8 cellular contexts compared by ENCODE assay signal in the genomic region with DNA sequence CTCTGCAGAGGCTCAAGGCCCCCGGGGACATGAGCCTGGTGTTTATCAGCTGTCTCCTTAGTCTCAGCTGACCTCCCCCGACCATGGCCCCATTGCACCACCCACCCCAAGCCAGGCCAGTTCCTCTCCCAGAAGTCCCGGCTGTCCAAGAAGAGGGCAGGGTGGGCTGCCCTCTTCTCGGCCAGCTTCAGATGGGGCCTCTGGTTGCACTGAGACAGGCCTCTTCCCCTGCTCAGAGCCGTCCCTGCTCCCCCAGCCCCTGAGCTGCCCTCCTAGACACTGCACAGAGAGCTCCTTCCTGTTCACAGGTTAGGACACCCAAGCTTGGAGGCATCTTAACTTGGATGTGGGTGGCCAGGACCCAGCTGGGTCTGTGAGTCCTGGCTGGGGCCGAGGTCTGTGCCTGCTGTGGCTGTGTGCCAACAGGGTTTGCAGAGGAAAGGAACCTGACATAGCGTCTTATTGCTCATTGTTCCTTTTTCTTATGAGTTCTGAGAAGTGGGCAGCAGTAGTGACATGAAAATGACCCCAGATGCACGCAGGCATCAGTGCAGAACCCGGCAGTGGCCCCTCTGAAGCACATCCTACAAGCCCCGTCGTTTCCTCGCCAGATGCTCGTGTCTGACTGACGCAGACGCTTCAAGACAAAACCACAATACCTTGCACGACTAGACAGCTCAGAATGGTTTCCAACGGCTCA. TPM values are rescaled to one million over a fixed set of nuclear protein-coding genes. Genes with fewer than 3 reads are reported as not detected.
DNase-seq lines count a peak whose midpoint lies in the region; ATAC-seq and TF ChIP-seq lines count a peak whose summit lies in the region.

No MANE protein-coding gene starts in this region.

- peak overlapping the region; percentile 83 for H3K4me3 ChIP-seq in CD8-positive, alpha-beta memory T cell (ENCODE audit: low read length)
- no peak overlapping the region for H3K4me3 ChIP-seq in testis

- peaks cover 62% of the 10 kb centered on the region for H3K4me1 ChIP-seq in CD8-positive, alpha-beta memory T cell (ENCODE audit: insufficient read depth, low read length)
- peaks cover 35% of the 10 kb centered on the region for H3K4me1 ChIP-seq in testis

- H3K36me3 ChIP-seq in CD8-positive, alpha-beta memory T cell (ENCODE audit: insufficient read depth, low read length): peaks cover 14% of the 10 kb centered on the region
- no peaks in the 10 kb centered on the region for H3K36me3 ChIP-seq in testis (ENCODE audit: low read depth, missing control alignments)

- POLR2A ChIA-PET in CD8-positive, alpha-beta memory T cell (lab: Charles Lee): interaction anchor here (0.6 to 2.3 kb wide), 15 partner anchors 9 to 357 kb away, joined by 3 to 6 read pairs (median 4); partner anchors contain the start of genes NCAPH2, SCO2 and SELENOO

- WGBS in testis, 2 donors: 68 to 77% methylated on average over 15 to 17 of the region's 17 CpGs

- ATAC-seq in HG03139 (IDR thresholded peaks at IDR 0.05; ENCODE audit: unreplicated experiment): peak; percentile 14
- ATAC-seq in natural killer cell: peak; percentile 60 to 81 (median 66)

- in situ Hi-C loops in ACHN (cut with HindIII; ENCODE audit: low pct_ligation_motif_present, low pct_unique_long_range_greater_than_20kb, low sequenced_read_pairs): no loop called here

- H3K27ac ChIP-seq in CD8-positive, alpha-beta memory T cell (ENCODE audit: low read depth, low read length): peak overlapping the region; percentile 93
- H3K27ac ChIP-seq in testis: peak overlapping the region; percentile 60 to 77

- TF ChIP-seq CTCF in natural killer cell (IDR thresholded peaks at IDR 0.05): no peak
- TF ChIP-seq CTCF in testis (IDR thresholded peaks at IDR 0.05): no peak

- H3K27me3 ChIP-seq in CD8-positive, alpha-beta memory T cell (ENCODE audit: insufficient read depth, low read length, poor library complexity, severe bottlenecking): no peaks in the 10 kb centered on the region
- H3K27me3 ChIP-seq in testis: no peaks in the 10 kb centered on the region

- H3K27me3 Mint-ChIP-seq in CD8-positive, alpha-beta memory T cell: peaks cover 0 to 4% of the 10 kb centered on the region in 2 donors
- H3K27me3 Mint-ChIP-seq in natural killer cell (ENCODE audit: low read depth in 2 of 2): no peaks in the 10 kb centered on the region

- peaks cover 0 to 42% (median 2%) of the 10 kb centered on the region in 3 donors for H3K36me3 Mint-ChIP-seq in CD8-positive, alpha-beta memory T cell
- H3K36me3 Mint-ChIP-seq in natural killer cell: no peaks in the 10 kb centered on the region

- CTCF ChIA-PET in CD8-positive, alpha-beta memory T cell (lab: Charles Lee): interaction anchor here (0.7 to 3.4 kb wide), 12 partner anchors 18 to 566 kb away, joined by 3 to 14 read pairs (median 4); partner anchors contain the start of genes HDAC10 and SCO2

- intact Hi-C loops in natural killer cell (cut with micrococcal nuclease): loop anchor here (5.0 kb wide), 1 partner anchor 44 kb away; no protein-coding TSS in a partner anchor
- intact Hi-C loops in testis (cut with DNase I; ENCODE audit: low total_unique reads): no loop called here

- TF ChIP-seq POLR2A in testis (IDR thresholded peaks at IDR 0.05): no peak

- peak; percentile 70 to 92 (median 89) for DNase-seq in CD8-positive, alpha-beta memory T cell
- DNase-seq in activated CD4-positive, CD25-positive, alpha-beta regulatory T cell (lab: John Stamatoyannopoulos, UW): peak; percentile 46 to 76 (median 68)
- peak; percentile 91 for DNase-seq in central memory CD4-positive, alpha-beta T cell
- DNase-seq in natural killer cell (peak; percentile 64), testis (no peak), ACHN (no peak), putamen (ENCODE audit: low spot score) (no peak)

- H3K9me3 ChIP-seq in CD8-positive, alpha-beta memory T cell (ENCODE audit: low read length): no peaks in the 10 kb centered on the region
- no peaks in the 10 kb centered on the region for H3K9me3 ChIP-seq in testis

- peak overlapping the region; percentile 84 to 96 (median 90) for H3K4me3 Mint-ChIP-seq in CD8-positive, alpha-beta memory T cell
- H3K4me3 Mint-ChIP-seq in natural killer cell: peak overlapping the region; percentile 96

- peak overlapping the region; percentile 95 to 100 (median 100) for H3K27ac Mint-ChIP-seq in CD8-positive, alpha-beta memory T cell
- peak overlapping the region; percentile 94 to 99 for H3K27ac Mint-ChIP-seq in natural killer cell

- H3K9me3 Mint-ChIP-seq in CD8-positive, alpha-beta memory T cell: no peaks in the 10 kb centered on the region
- no peaks in the 10 kb centered on the region for H3K9me3 Mint-ChIP-seq in natural killer cell

- peaks cover 32 to 58% (median 41%) of the 10 kb centered on the region in 3 donors for H3K4me1 Mint-ChIP-seq in CD8-positive, alpha-beta memory T cell
- peaks cover 40 to 54% of the 10 kb centered on the region in 2 donors for H3K4me1 Mint-ChIP-seq in natural killer cell

RNA-seq across cellular contexts. Expression of gene TRABD, which starts 5.5 kb away (rescaled TPM):
- total RNA-seq in CD8-positive, alpha-beta memory T cell: 100 to 1,000 TPM in 1 of 2 experiments, 10 to 100 TPM in 1; 96.2 to 102 TPM
- polyA plus RNA-seq in CD8-positive, alpha-beta memory T cell: 49.0 TPM
- total RNA-seq in natural killer cell (100 to 1,000 TPM; 129 to 138 (median 132) TPM), testis (10 to 100 TPM; 38.7 to 45.3 TPM)
- 23.7 TPM for polyA plus RNA-seq in testis (ENCODE audit: insufficient read depth, low read depth, low replicate concordance)

RNA-seq across cellular contexts. Expression of gene SELENOO, which starts 9.6 kb away (rescaled TPM):
- total RNA-seq in CD8-positive, alpha-beta memory T cell: 10 to 100 TPM; 22.3 to 25.9 TPM
- 6.1 TPM for polyA plus RNA-seq in CD8-positive, alpha-beta memory T cell
- 10 to 100 TPM; 37.3 to 45.2 (median 37.6) TPM for total RNA-seq in natural killer cell
- total RNA-seq in testis: 10 to 100 TPM; 57.9 to 66.8 TPM
- 20.8 TPM for polyA plus RNA-seq in testis (ENCODE audit: insufficient read depth, low read depth, low replicate concordance)

RNA-seq across cellular contexts. Expression of gene PANX2, which starts 20.7 kb away (rescaled TPM):
- total RNA-seq in CD8-positive, alpha-beta memory T cell: 1 to 10 TPM; 1.7 to 1.8 TPM
- polyA plus RNA-seq in CD8-positive, alpha-beta memory T cell: not detected
- 1 to 10 TPM in 1 of 3 donors, under 1 TPM in 2; 0.16 to 3.4 (median 0.27) TPM for total RNA-seq in natural killer cell
- total RNA-seq in testis: 1 to 10 TPM; 5.3 to 6.3 TPM
- polyA plus RNA-seq in testis (ENCODE audit: insufficient read depth, low read depth, low replicate concordance): 2.0 TPM

RNA-seq across cellular contexts. Expression of gene TUBGCP6, which starts 53.6 kb away (rescaled TPM):
- 10 to 100 TPM; 51.4 to 52.2 TPM for total RNA-seq in CD8-positive, alpha-beta memory T cell
- polyA plus RNA-seq in CD8-positive, alpha-beta memory T cell: 18.6 TPM
- total RNA-seq in natural killer cell (100 to 1,000 TPM; 105 to 126 (median 118) TPM), testis (100 to 1,000 TPM; 136 to 143 TPM)
- polyA plus RNA-seq in testis (ENCODE audit: insufficient read depth, low read depth, low replicate concordance): 40.2 TPM

RNA-seq across cellular contexts. Expression of gene HDAC10, which starts 59.9 kb away (rescaled TPM):
- 10 to 100 TPM; 42.5 to 44.7 TPM for total RNA-seq in CD8-positive, alpha-beta memory T cell
- 7.5 TPM for polyA plus RNA-seq in CD8-positive, alpha-beta memory T cell
- total RNA-seq in natural killer cell: 100 to 1,000 TPM; 112 to 131 (median 123) TPM
- total RNA-seq in testis: 10 to 100 TPM; 32.1 to 33.1 TPM
- polyA plus RNA-seq in testis (ENCODE audit: insufficient read depth, low read depth, low replicate concordance): 13.5 TPM

Comparison
In these comparisons a context has a peak if more than half of its experiments do, and no peak if none do; other contexts are left out.
1. DNase-seq: peak in CD8-positive, alpha-beta memory T cell (5 of 5), activated CD4-positive, CD25-positive, alpha-beta regulatory T cell (4 of 4), central memory CD4-positive, alpha-beta T cell (single experiment) and natural killer cell (single experiment); none in testis (single experiment), ACHN (single experiment) and putamen (single experiment).